ENCODE assay signal across 9 cellular contexts in genomic region chr5:119353686-119354366, GRCh38. TPM values are rescaled to one million over a fixed set of nuclear protein-coding genes. Genes with fewer than 3 reads are reported as not detected.
DNase-seq lines count a peak whose midpoint lies in the region; ATAC-seq and TF ChIP-seq lines count a peak whose summit lies in the region.
"Had no signal": no experiment of that assay in that cellular context is flagged by ENCODE, and none has a peak within 500 bp of the region (broad histone marks: within the 10 kb centered on the region; RNA-seq: fewer than 3 reads in every experiment).

No MANE protein-coding gene starts in this region.

- H3K4me3 ChIP-seq in right atrium auricular region = no peak overlapping the region

- no peaks in the 10 kb centered on the region for H3K9me3 Mint-ChIP-seq in mesothelial cell of epicardium

- DNase-seq in mesothelial cell of epicardium (ENCODE audit: low spot score in 2 of 2, unreplicated experiment in 2 of 2) = no peak
- DNase-seq in ureter (ENCODE audit: low spot score) = no peak
- DNase-seq in HPDE6-E6E7 (ENCODE audit: extremely low spot score) = no peak
- no peak for DNase-seq in activated CD8-positive, alpha-beta memory T cell treated with anti-CD3 and anti-CD28 coated beads, Interleukin-2, amount 50 U/mL, for 48 hours
- DNase-seq in right atrium auricular region (ENCODE audit: low spot score) = no peak

- H3K36me3 ChIP-seq in right atrium auricular region = no peaks in the 10 kb centered on the region

- peak overlapping the region; percentile 18 for H3K27ac Mint-ChIP-seq in mesothelial cell of epicardium

- H3K4me1 ChIP-seq in right atrium auricular region = peaks cover 0 to 8% of the 10 kb centered on the region in 2 donors

- no peaks in the 10 kb centered on the region for H3K9me3 ChIP-seq in right atrium auricular region

- H3K4me3 Mint-ChIP-seq in mesothelial cell of epicardium = no peak overlapping the region

- ATAC-seq in GM18511 (IDR thresholded peaks at IDR 0.05; ENCODE audit: unreplicated experiment) (peak; percentile 71), GM21528 (IDR thresholded peaks at IDR 0.05; ENCODE audit: low FRiP score, unreplicated experiment) (peak; percentile 66), HG03520 (IDR thresholded peaks at IDR 0.05; ENCODE audit: unreplicated experiment) (peak; percentile 66)

- peaks cover 50% of the 10 kb centered on the region for H3K4me1 Mint-ChIP-seq in mesothelial cell of epicardium

- no peak overlapping the region for H3K27ac ChIP-seq in right atrium auricular region
- H3K27ac ChIP-seq: parathyroid adenoma had no signal

- H3K36me3 Mint-ChIP-seq in mesothelial cell of epicardium = no peaks in the 10 kb centered on the region

- H3K27me3 ChIP-seq in right atrium auricular region = no peaks in the 10 kb centered on the region

- H3K27me3 Mint-ChIP-seq in mesothelial cell of epicardium (ENCODE audit: low read depth) = no peaks in the 10 kb centered on the region

- TF ChIP-seq CTCF in mesothelial cell of epicardium (IDR thresholded peaks at IDR 0.05; ENCODE audit: unreplicated experiment) (no peak), right atrium auricular region (IDR thresholded peaks at IDR 0.05) (no peak)

RNA-seq across cellular contexts. Expression of gene TNFAIP8, which starts 2.0 kb away (rescaled TPM):
- total RNA-seq in mesothelial cell of epicardium (26.5 to 33.3 TPM (median 28.6 TPM) in 3 replicates), ureter (25.3 TPM), right atrium auricular region (1 to 10 TPM; 5.6 to 8.9 TPM)
